29 cellular contexts compared by ENCODE assay signal in genomic region chr6:26068036-26068435, GRCh38. TPM values are rescaled to one million over a fixed set of nuclear protein-coding genes. Genes with fewer than 3 reads are reported as not detected.
DNase-seq lines count a peak whose midpoint lies in the region; ATAC-seq, FAIRE-seq and TF ChIP-seq lines count a peak whose summit lies in the region.
"Had no signal": no experiment of that assay in that cellular context is flagged by ENCODE, and none has a peak within 500 bp of the region (broad histone marks: within the 10 kb centered on the region; RNA-seq: fewer than 3 reads in every experiment).

No MANE protein-coding gene starts in this region.

- no peak overlapping the region for H3K4me2 ChIP-seq in K562 (ENCODE audit: insufficient read depth, low read length)
- H3K4me2 ChIP-seq: KMS-11 had no signal

- intact Hi-C loops in activated naive CD4-positive, alpha-beta T cell treated with anti-CD3 and anti-CD28 coated beads for 36 hours (cut with micrococcal nuclease), result loop anchor here (10.0 kb wide), 1 partner anchor 527 kb away; the partner anchor contains the start of gene ABT1
- intact Hi-C loops in K562 (cut with micrococcal nuclease), result loop anchor here (5.0 to 10.0 kb wide), 3 partner anchors 104 to 529 kb away; partner anchors contain the start of gene ABT1
- intact Hi-C loops in activated CD4-positive, alpha-beta T cell treated with anti-CD3 and anti-CD28 coated beads, Interleukin-2, amount 10 ng/mL, durations not matched to agents 24 days and 14 days (cut with micrococcal nuclease), result no loop called here

- BruUV-seq in K562 (replicated peaks; lab: Mats Ljungman, UMichigan), result no TSS peak

- no peaks in the 10 kb centered on the region for H3K36me3 ChIP-seq in K562 (ENCODE audit: control insufficient read depth, insufficient read depth, low read length)
- H3K36me3 ChIP-seq in brain microvascular endothelial cell (replicated peaks), result no peaks in the 10 kb centered on the region
- H3K36me3 ChIP-seq: BE2C, Peyer's patch had no signal

- H3K4me1 Mint-ChIP-seq in activated naive CD4-positive, alpha-beta T cell treated with anti-CD3 and anti-CD28 coated beads, Interleukin-2, amount 50 U/mL, for 24 hours, result peaks cover 10% of the 10 kb centered on the region
- peaks cover 4% of the 10 kb centered on the region for H3K4me1 Mint-ChIP-seq in activated naive CD4-positive, alpha-beta T cell treated with anti-CD3 and anti-CD28 coated beads for 36 hours (ENCODE audit: low read depth)
- H3K4me1 Mint-ChIP-seq in progenitor cell of endocrine pancreas (ENCODE audit: low read depth), result peaks cover 13% of the 10 kb centered on the region
- H3K4me1 Mint-ChIP-seq in activated CD4-positive, alpha-beta T cell treated with anti-CD3 and anti-CD28 coated beads, Interleukin-2, amount 10 ng/mL, durations not matched to agents 24 days and 14 days, result peaks cover 4% of the 10 kb centered on the region

- no peaks in the 10 kb centered on the region for H3K9me1 ChIP-seq in K562 (ENCODE audit: control insufficient read depth, insufficient read depth, low read length)

- H3K27ac ChIP-seq in K562 (ENCODE audit: extremely low read depth, low read depth, low read length) (no peak overlapping the region), brain microvascular endothelial cell (no peak overlapping the region)
- H3K27ac ChIP-seq: 22Rv1, GM23248, KMS-11, Peyer's patch had no signal

- no peak overlapping the region for H3K4me3 ChIP-seq in K562
- H3K4me3 ChIP-seq in brain microvascular endothelial cell (ENCODE audit: low read depth, low read length), result no peak overlapping the region
- H3K4me3 ChIP-seq: GM23248, Peyer's patch had no signal

- FAIRE-seq in K562 (lab: Jason Lieb, UNC), result no peak
- FAIRE-seq: GM12892 had no signal

- peaks cover 6 to 13% of the 10 kb centered on the region in 2 experiments; a peak in 3 of 5 replicates for H3K4me1 ChIP-seq in K562 (replicated peaks in 1 of 2; ENCODE audit: control insufficient read depth in 2 of 2, insufficient read depth in 2 of 2, low read length in 2 of 2)
- H3K4me1 ChIP-seq: BE2C, Peyer's patch had no signal

- no peak for TF ChIP-seq CTCF in K562 (IDR thresholded peaks at IDR 0.05 in 2 of 3, conservative IDR thresholded peaks at IDR 0.05 in 1 of 3; ENCODE audit: insufficient read depth in 2 of 3, low read depth in 1 of 3, low read length in 3 of 3)
- no peak for TF ChIP-seq CTCF in progenitor cell of endocrine pancreas (IDR thresholded peaks at IDR 0.05; ENCODE audit: unreplicated experiment)
- no peak for TF ChIP-seq CTCF in brain microvascular endothelial cell (IDR thresholded peaks at IDR 0.05; ENCODE audit: low read depth, low read length, missing control alignments)

- H3K9ac ChIP-seq in K562 (ENCODE audit: insufficient read depth in 1 of 2, low read depth in 2 of 2, low read length in 2 of 2), result no peak overlapping the region
- H3K9ac ChIP-seq: GM23248, KMS-11 had no signal

- CTCF ChIA-PET in activated naive CD4-positive, alpha-beta T cell treated with anti-CD3 and anti-CD28 coated beads for 36 hours (lab: Charles Lee), result interaction anchor here (0.6 to 20.3 kb wide), 3 partner anchors 27 to 98 kb away, joined by 3 to 570 read pairs (median 4); partner anchors contain the start of gene HFE
- CTCF ChIA-PET in K562 (lab: Yijun Ruan, JAX; ENCODE audit: low intra/inter-chr PET ratio), result interaction anchor here (0.8 to 1.6 kb wide), 2 partner anchors 29 to 36 kb away, joined by 4 to 6 read pairs; a partner anchor contains a TSS

- H3K79me2 ChIP-seq in K562 (ENCODE audit: control insufficient read depth, insufficient read depth, low read length), result no peaks in the 10 kb centered on the region

- TF ChIP-seq POLR2A in K562 (conservative IDR thresholded peaks at IDR 0.05), result no peak

- H3K9me3 Mint-ChIP-seq in activated naive CD4-positive, alpha-beta T cell treated with anti-CD3 and anti-CD28 coated beads, Interleukin-2, amount 50 U/mL, for 24 hours, result no peaks in the 10 kb centered on the region
- H3K9me3 Mint-ChIP-seq in activated naive CD4-positive, alpha-beta T cell treated with anti-CD3 and anti-CD28 coated beads for 36 hours, result no peaks in the 10 kb centered on the region
- no peaks in the 10 kb centered on the region for H3K9me3 Mint-ChIP-seq in progenitor cell of endocrine pancreas (ENCODE audit: low read depth)
- H3K9me3 Mint-ChIP-seq in activated CD4-positive, alpha-beta T cell treated with anti-CD3 and anti-CD28 coated beads, Interleukin-2, amount 10 ng/mL, durations not matched to agents 24 days and 14 days, result no peaks in the 10 kb centered on the region
- H3K9me3 Mint-ChIP-seq: CD8-positive, alpha-beta memory T cell; H9 had no signal

- in situ Hi-C loops in K562 (cut with MboI), result loop anchor here (5.0 to 10.0 kb wide), 2 partner anchors 34 to 527 kb away; partner anchors contain the start of gene ABT1
- in situ Hi-C loops in brain microvascular endothelial cell (cut with HindIII; ENCODE audit: low pct_ligation_motif_present, low sequenced_read_pairs), result no loop called here

- H3K27me3 ChIP-seq in K562 (ENCODE audit: control insufficient read depth in 2 of 2, insufficient read depth in 2 of 2, low read length in 2 of 2) (no peaks in the 10 kb centered on the region), brain microvascular endothelial cell (replicated peaks) (no peaks in the 10 kb centered on the region)
- H3K27me3 ChIP-seq: BE2C, Peyer's patch had no signal

- H3K27me3 Mint-ChIP-seq in activated naive CD4-positive, alpha-beta T cell treated with anti-CD3 and anti-CD28 coated beads, Interleukin-2, amount 50 U/mL, for 24 hours, result no peaks in the 10 kb centered on the region
- no peaks in the 10 kb centered on the region for H3K27me3 Mint-ChIP-seq in activated naive CD4-positive, alpha-beta T cell treated with anti-CD3 and anti-CD28 coated beads for 36 hours (ENCODE audit: low read depth)
- no peaks in the 10 kb centered on the region for H3K27me3 Mint-ChIP-seq in progenitor cell of endocrine pancreas
- H3K27me3 Mint-ChIP-seq in activated CD4-positive, alpha-beta T cell treated with anti-CD3 and anti-CD28 coated beads, Interleukin-2, amount 10 ng/mL, durations not matched to agents 24 days and 14 days, result peaks cover 31% of the 10 kb centered on the region
- H3K27me3 Mint-ChIP-seq: CD8-positive, alpha-beta memory T cell had no signal

- TF ChIP-seq RAD21 in K562 (CRISPR knock-in tag; conservative IDR thresholded peaks at IDR 0.05 in 1 of 2, IDR thresholded peaks at IDR 0.05 in 1 of 2), result no peak

- peak overlapping the region; percentile 46 for H3K27ac Mint-ChIP-seq in activated naive CD4-positive, alpha-beta T cell treated with anti-CD3 and anti-CD28 coated beads, Interleukin-2, amount 50 U/mL, for 24 hours
- H3K27ac Mint-ChIP-seq in activated naive CD4-positive, alpha-beta T cell treated with anti-CD3 and anti-CD28 coated beads for 36 hours, result no peak overlapping the region
- peak overlapping the region; percentile 71 for H3K27ac Mint-ChIP-seq in progenitor cell of endocrine pancreas
- H3K27ac Mint-ChIP-seq in activated CD4-positive, alpha-beta T cell treated with anti-CD3 and anti-CD28 coated beads, Interleukin-2, amount 10 ng/mL, durations not matched to agents 24 days and 14 days, result no peak overlapping the region
- H3K27ac Mint-ChIP-seq: CD14-positive monocyte; CD8-positive, alpha-beta memory T cell had no signal

- WGBS in K562 (ENCODE audit: insufficient coverage, low coverage, missing lambda C conversion rate), result 47% methylated on average over 2 of the region's 2 CpGs

- POLR2A ChIA-PET in K562 (lab: Yijun Ruan, JAX), result interaction anchor here (1.1 to 3.3 kb wide), 5 partner anchors 13 to 120 kb away, joined by 4 to 23 read pairs (median 8); a partner anchor contains a TSS

- no peak overlapping the region for H3K4me3 Mint-ChIP-seq in activated naive CD4-positive, alpha-beta T cell treated with anti-CD3 and anti-CD28 coated beads, Interleukin-2, amount 50 U/mL, for 24 hours
- no peak overlapping the region for H3K4me3 Mint-ChIP-seq in activated naive CD4-positive, alpha-beta T cell treated with anti-CD3 and anti-CD28 coated beads for 36 hours
- H3K4me3 Mint-ChIP-seq in progenitor cell of endocrine pancreas (ENCODE audit: low read depth), result no peak overlapping the region
- no peak overlapping the region for H3K4me3 Mint-ChIP-seq in activated CD4-positive, alpha-beta T cell treated with anti-CD3 and anti-CD28 coated beads, Interleukin-2, amount 10 ng/mL, durations not matched to agents 24 days and 14 days
- H3K4me3 Mint-ChIP-seq: CD14-positive monocyte; CD8-positive, alpha-beta memory T cell; H9 had no signal

- H2AFZ ChIP-seq in K562 (ENCODE audit: low read depth, low read length), result peak overlapping the region; percentile 5; the same call in 1 of the 2 replicates

- no peaks in the 10 kb centered on the region for H3K9me3 ChIP-seq in K562 (replicated peaks; ENCODE audit: control insufficient read depth, insufficient read depth, low read depth, low read length)
- H3K9me3 ChIP-seq: BE2C, Peyer's patch had no signal

- no peak for DNase-seq in activated naive CD4-positive, alpha-beta T cell treated with anti-CD3 and anti-CD28 coated beads for 36 hours
- DNase-seq in K562 (ENCODE audit: extremely low read depth in 1 of 4, low spot score in 3 of 4) (no peak), progenitor cell of endocrine pancreas (ENCODE audit: low spot score, unreplicated experiment) (no peak), brain microvascular endothelial cell (no peak)
- DNase-seq in effector CD4-positive, alpha-beta T cell, result no peak
- no peak for DNase-seq in activated CD4-positive, alpha-beta T cell treated with anti-CD3 and anti-CD28 coated beads, Interleukin-2, amount 10 ng/mL, durations not matched to agents 24 days and 14 days
- DNase-seq: ACHN; BE2C; CD8-positive, alpha-beta memory T cell; DMS79 treated with DMSO at 0.1 percent for 48 hours; GF-D8; GM23248; H9; IMR-90; NCI-H1048; NCI-H1417 treated with DMSO at 0.1 percent for 48 hours; NCI-H187; NCI-H2081 treated with DMSO at 0.1 percent for 48 hours; NCI-H2171; NCI-H226; NCI-H510A; NCI-H69; Peyer's patch; SHP77 treated with DMSO at 0.1 percent for 48 hours had no signal

- H4K20me1 ChIP-seq in K562 (replicated peaks; ENCODE audit: control insufficient read depth, insufficient read depth, low read length), result no peaks in the 10 kb centered on the region

- TF ChIP-seq EP300 in K562 (IDR thresholded peaks at IDR 0.05; ENCODE audit: low read length), result no peak

- H3K36me3 Mint-ChIP-seq in activated naive CD4-positive, alpha-beta T cell treated with anti-CD3 and anti-CD28 coated beads, Interleukin-2, amount 50 U/mL, for 24 hours, result no peaks in the 10 kb centered on the region
- H3K36me3 Mint-ChIP-seq in activated naive CD4-positive, alpha-beta T cell treated with anti-CD3 and anti-CD28 coated beads for 36 hours (ENCODE audit: low read depth), result no peaks in the 10 kb centered on the region
- H3K36me3 Mint-ChIP-seq in progenitor cell of endocrine pancreas (ENCODE audit: insufficient read depth), result no peaks in the 10 kb centered on the region
- no peaks in the 10 kb centered on the region for H3K36me3 Mint-ChIP-seq in activated CD4-positive, alpha-beta T cell treated with anti-CD3 and anti-CD28 coated beads, Interleukin-2, amount 10 ng/mL, durations not matched to agents 24 days and 14 days (ENCODE audit: low read depth)
- H3K36me3 Mint-ChIP-seq: CD14-positive monocyte; CD8-positive, alpha-beta memory T cell had no signal

- no peak for ATAC-seq in K562

RNA-seq across cellular contexts. Expression of gene HFE, which starts 19.2 kb away (rescaled TPM):
- total RNA-seq in activated naive CD4-positive, alpha-beta T cell treated with anti-CD3 and anti-CD28 coated beads for 36 hours, result 1 to 10 TPM in 1 of 2 experiments, under 1 TPM in 1; 0.57 to 1.4 TPM
- 2.3 and 3.3 TPM in 2 replicates for total RNA-seq in K562 (2011; cell fraction: chromatin; rRNA removed; ENCODE audit: low replicate concordance)
- 1.3 and 2.2 TPM in 2 replicates for total RNA-seq in K562 (2011; cell fraction: nucleolus; rRNA removed)
- 2.1 and 3.3 TPM in 2 replicates for total RNA-seq in K562 (2011; cell fraction: nucleoplasm; rRNA removed)
- total RNA-seq in K562 (2014; rRNA removed) (0.14 and 0.73 TPM in 2 replicates), K562 (2014; rRNA removed; fragmentation: Illumina TruSeq; extraction: Trizol) (0.76 and 1.1 TPM in 2 replicates), K562 (2015; rRNA removed; fragmentation: Illumina TruSeq; extraction: Trizol) (1.2 and 1.3 TPM in 2 replicates), K562 (2021) (0.58 and 0.98 TPM in 2 replicates), progenitor cell of endocrine pancreas (1.1 and 1.8 TPM in 2 replicates)
- polyA plus RNA-seq in K562 (2011; rRNA removed) (0.54 and 1.1 TPM in 2 replicates), K562 (2014; fragmentation: Illumina TruSeq; extraction: Trizol) (0.78 and 0.89 TPM in 2 replicates), K562 (2014; fragmentation: Nextera tagmentation; extraction: Ambion mirVana) (under 1 TPM; 0.17 to 0.31 TPM), K562 (2014; rRNA removed) (0.84 and 1.2 TPM in 2 replicates)
- 0.66 and 0.88 TPM in 2 replicates for polyA plus RNA-seq in K562 (2011; cell fraction: cytosol; rRNA removed)
- 0.65 and 0.95 TPM in 2 replicates for polyA plus RNA-seq in K562 (2011; cell fraction: nucleus; rRNA removed)
- 1.8 and 2.4 TPM in 2 replicates for polyA plus RNA-seq in K562 (2012)
- polyA minus RNA-seq in K562 (2011; rRNA and poly(A)+ RNA removed), result 1.3 and 1.7 TPM in 2 replicates
- 0.95 TPM in 1 of 2 replicates, not detected in the other for polyA minus RNA-seq in K562 (2011; cell fraction: cytosol; rRNA and poly(A)+ RNA removed)
- polyA minus RNA-seq in K562 (2011; cell fraction: nucleus; rRNA and poly(A)+ RNA removed), result 0.44 and 0.94 TPM in 2 replicates
- total RNA-seq in activated CD4-positive, alpha-beta T cell treated with anti-CD3 and anti-CD28 coated beads, Interleukin-2, amount 10 ng/mL, durations not matched to agents 24 days and 14 days, result 0.12 and 0.50 TPM in 2 replicates

Comparison
In these comparisons a context has a peak if more than half of its experiments do, and no peak if none do; other contexts are left out.
1. H3K27ac Mint-ChIP-seq: peak in activated naive CD4-positive, alpha-beta T cell treated with anti-CD3 and anti-CD28 coated beads, Interleukin-2, amount 50 U/mL, for 24 hours (single experiment) and progenitor cell of endocrine pancreas (single experiment); none in activated naive CD4-positive, alpha-beta T cell treated with anti-CD3 and anti-CD28 coated beads for 36 hours (single experiment) and activated CD4-positive, alpha-beta T cell treated with anti-CD3 and anti-CD28 coated beads, Interleukin-2, amount 10 ng/mL, durations not matched to agents 24 days and 14 days (single experiment).